In genomic region chr20:1734269-1734858, GRCh38 we compare ENCODE assay signal across 9 cellular contexts.
DNase-seq lines count a peak whose midpoint lies in the region; ATAC-seq and TF ChIP-seq lines count a peak whose summit lies in the region.
"Had no signal": no experiment of that assay in that cellular context is flagged by ENCODE, and none has a peak within 500 bp of the region (broad histone marks: within the 10 kb centered on the region; RNA-seq: fewer than 3 reads in every experiment).

No MANE protein-coding gene starts in this region.

- H3K4me3 ChIP-seq in choroid plexus epithelial cell (ENCODE audit: low read depth, low read length), result no peak overlapping the region

- DNase-seq in activated gamma-delta T cell treated with Interleukin-2 at 50 U/mL for 16 hours (peak; percentile 35), activated gamma-delta T cell (lab: John Stamatoyannopoulos, UW) (no peak), NCI-H2227 (lab: John Stamatoyannopoulos, UW; ENCODE audit: unreplicated experiment) (peak; percentile 23), choroid plexus epithelial cell (ENCODE audit: low read depth) (peak; percentile 14), smooth muscle cell of the brain vasculature (ENCODE audit: low read depth, low spot score) (peak; percentile 40), NCI-H1436 (lab: John Stamatoyannopoulos, UW) (no peak), NCI-H1694 (lab: John Stamatoyannopoulos, UW) (no peak)
- DNase-seq: IMR-90 had no signal

- no peak for TF ChIP-seq CTCF in choroid plexus epithelial cell (conservative IDR thresholded peaks at IDR 0.05; ENCODE audit: low read depth, low read length)

- no peak for ATAC-seq in GM18858 (IDR thresholded peaks at IDR 0.05; ENCODE audit: unreplicated experiment)

Comparison
In these comparisons a context has a peak if more than half of its experiments do, and no peak if none do; other contexts are left out.
1. DNase-seq: peak in activated gamma-delta T cell treated with Interleukin-2 at 50 U/mL for 16 hours (single experiment), NCI-H2227 (single experiment), choroid plexus epithelial cell (single experiment) and smooth muscle cell of the brain vasculature (single experiment); none in activated gamma-delta T cell (single experiment), NCI-H1436 (single experiment) and NCI-H1694 (single experiment).